In the genomic region with DNA sequence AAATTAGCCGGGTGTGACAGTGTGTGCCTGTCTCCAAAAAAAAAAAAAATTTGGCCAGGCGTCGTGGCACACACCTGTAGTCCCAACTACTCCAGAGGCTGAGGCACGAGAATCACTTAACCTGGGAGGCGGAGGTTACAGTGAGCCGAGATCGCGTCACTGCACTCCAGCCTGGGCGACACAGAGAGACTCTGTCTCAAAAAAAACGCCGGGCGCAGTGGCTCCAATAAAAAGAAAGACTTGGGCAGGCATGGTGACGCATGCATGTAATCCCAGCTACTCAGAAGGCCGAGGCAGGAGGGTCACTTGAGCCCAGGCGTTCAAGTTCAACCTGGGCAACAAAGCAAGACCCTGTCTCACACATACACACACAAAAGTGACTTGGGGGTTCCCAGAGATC, we compare ENCODE assay signal across 16 cellular contexts.
"Had no signal": no experiment of that assay in that cellular context is flagged by ENCODE, and none has a peak within 500 bp of the region (broad histone marks: within the 10 kb centered on the region; RNA-seq: fewer than 3 reads in every experiment).

No MANE protein-coding gene starts in this region.

- H3K27ac ChIP-seq: gastroesophageal sphincter, lower lobe of right lung, psoas muscle, testis, WERI-Rb-1 had no signal

- ATAC-seq: activated CD8-positive, alpha-beta T cell treated with anti-CD3 and anti-CD28 coated beads, Interleukin-2, amount 10 ng/mL, durations not matched to agents 7 days and 5 days; gastroesophageal sphincter; lower lobe of right lung; natural killer cell; psoas muscle; sciatic nerve had no signal

- H3K9me3 Mint-ChIP-seq: natural killer cell; stimulated activated naive CD8-positive, alpha-beta T cell treated with anti-CD3 and anti-CD28 coated beads, Interleukin-15, Interleukin-2, amounts not matched to agents 100 ng/mL and 50 ng/mL, for 24 hours had no signal

- H3K27me3 ChIP-seq: gastroesophageal sphincter, testis had no signal

- H3K4me3 Mint-ChIP-seq: activated CD8-positive, alpha-beta T cell treated with anti-CD3 and anti-CD28 coated beads, Interleukin-2, amount 10 ng/mL, durations not matched to agents 7 days and 5 days; activated naive CD8-positive, alpha-beta T cell had no signal

- H3K27ac Mint-ChIP-seq: activated CD8-positive, alpha-beta T cell treated with anti-CD3 and anti-CD28 coated beads, Interleukin-2, amount 10 ng/mL, durations not matched to agents 7 days and 5 days had no signal

- H3K36me3 Mint-ChIP-seq: natural killer cell had no signal

- H3K9me3 ChIP-seq: gastroesophageal sphincter, lower lobe of right lung, psoas muscle, testis had no signal

- H3K4me3 ChIP-seq: gastroesophageal sphincter, lower lobe of right lung, psoas muscle, testis had no signal

- DNase-seq: activated CD4-positive, alpha-beta T cell treated with anti-CD3 and anti-CD28 coated beads for 4 hours; activated CD8-positive, alpha-beta T cell treated with anti-CD3 and anti-CD28 coated beads, Interleukin-2, amount 10 ng/mL, durations not matched to agents 7 days and 5 days; activated effector memory CD4-positive, alpha-beta T cell treated with anti-CD3 and anti-CD28 coated beads, Interleukin-2, amount 50 U/mL, for 16 hours; effector CD4-positive, alpha-beta T cell; lower lobe of right lung; natural killer cell; occipital lobe; psoas muscle; stimulated activated CD8-positive, alpha-beta memory T cell treated with anti-CD3 and anti-CD28 coated beads, Interleukin-4, amount 100 ng/mL, for 48 hours; T1000; testis; WERI-Rb-1 had no signal

- H3K27me3 Mint-ChIP-seq: activated naive CD8-positive, alpha-beta T cell; stimulated activated naive CD8-positive, alpha-beta T cell treated with anti-CD3 and anti-CD28 coated beads, Interleukin-15, Interleukin-2, amounts not matched to agents 100 ng/mL and 50 ng/mL, for 24 hours had no signal
